8 cellular contexts compared by ENCODE assay signal in the genomic region with DNA sequence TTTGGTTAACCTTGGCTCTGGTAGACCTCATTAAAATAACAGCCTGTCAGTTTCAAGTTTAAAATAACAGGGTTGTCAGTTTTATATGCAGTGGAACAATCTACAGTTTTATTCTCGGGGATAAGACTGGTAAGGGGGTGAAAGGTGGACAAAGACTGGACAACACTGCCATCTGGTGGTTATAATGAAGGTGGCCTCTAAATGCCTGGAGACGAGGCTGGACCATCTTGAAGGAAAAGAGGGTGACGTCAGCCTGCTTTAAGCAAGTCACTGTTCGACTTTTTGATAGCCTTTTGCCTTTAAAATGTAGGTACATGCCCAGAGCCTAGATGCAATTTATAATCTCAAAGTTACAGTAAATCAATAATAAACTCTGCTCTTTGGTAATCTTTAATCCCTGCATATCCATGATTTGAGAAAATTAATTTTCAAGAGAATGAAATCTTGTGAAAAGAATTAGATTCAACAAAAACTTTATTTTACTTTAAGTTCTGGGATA.
DNase-seq lines count a peak whose midpoint lies in the region; ATAC-seq, FAIRE-seq and TF ChIP-seq lines count a peak whose summit lies in the region.

No MANE protein-coding gene starts in this region.

- FAIRE-seq in A549 (lab: Jason Lieb, UNC) (no peak), small intestine (lab: Jason Lieb, UNC) (peak; percentile 82)

- H3K27ac ChIP-seq in A549 = no peak overlapping the region
- no peak overlapping the region for H3K27ac ChIP-seq in ascending aorta
- no peak overlapping the region for H3K27ac ChIP-seq in hepatocyte
- H3K27ac ChIP-seq in small intestine (ENCODE audit: low read depth in 1 of 2, low read length in 1 of 2) = no peak overlapping the region

- POLR2A ChIA-PET in A549 (lab: Yijun Ruan, JAX) = no interaction called here

- no peaks in the 10 kb centered on the region for H3K9me3 ChIP-seq in A549
- H3K9me3 ChIP-seq in T-helper 17 cell (ENCODE audit: control insufficient read depth, low read length, poor library complexity, severe bottlenecking) = no peaks in the 10 kb centered on the region
- no peaks in the 10 kb centered on the region for H3K9me3 ChIP-seq in ascending aorta
- H3K9me3 ChIP-seq in hepatocyte (ENCODE audit: low read depth) = no peaks in the 10 kb centered on the region
- no peaks in the 10 kb centered on the region for H3K9me3 ChIP-seq in small intestine (ENCODE audit: control insufficient read depth, low read depth)

- H3K36me3 ChIP-seq in ascending aorta = no peaks in the 10 kb centered on the region
- no peaks in the 10 kb centered on the region for H3K36me3 ChIP-seq in hepatocyte (replicated peaks; ENCODE audit: insufficient read depth, low read depth)
- H3K36me3 ChIP-seq in small intestine (ENCODE audit: control insufficient read depth in 2 of 2, insufficient read depth in 2 of 2, low read length in 2 of 2) = no peaks in the 10 kb centered on the region

- intact Hi-C loops in ascending aorta (cut with DNase I) = loop anchor here (2.0 to 5.0 kb wide), 2 partner anchors 1135 to 1648 kb away; a partner anchor contains a TSS

- no peaks in the 10 kb centered on the region for H3K9me2 ChIP-seq in hepatocyte (replicated peaks; ENCODE audit: insufficient read depth)

- H4K20me1 ChIP-seq in hepatocyte (ENCODE audit: insufficient read depth, poor library complexity, severe bottlenecking) = no peaks in the 10 kb centered on the region

- TF ChIP-seq EP300 in A549 (IDR thresholded peaks at IDR 0.05) = no peak

- H3K27me3 Mint-ChIP-seq in T-helper 17 cell = peaks cover 28% of the 10 kb centered on the region

- H3K27me3 ChIP-seq in ascending aorta (no peaks in the 10 kb centered on the region), hepatocyte (no peaks in the 10 kb centered on the region), small intestine (ENCODE audit: control insufficient read depth in 2 of 2, insufficient read depth in 2 of 2, low read length in 2 of 2) (no peaks in the 10 kb centered on the region)

- no peaks in the 10 kb centered on the region for H3K4me1 Mint-ChIP-seq in T-helper 17 cell

- no peak overlapping the region for H3K4me3 Mint-ChIP-seq in T-helper 17 cell

- H3K4me1 ChIP-seq in A549 (no peaks in the 10 kb centered on the region), ascending aorta (peaks cover 0 to 5% of the 10 kb centered on the region in 2 donors), hepatocyte (ENCODE audit: insufficient read depth) (no peaks in the 10 kb centered on the region), small intestine (ENCODE audit: control insufficient read depth in 2 of 2, insufficient read depth in 1 of 2, low read depth in 1 of 2, low read length in 1 of 2) (no peaks in the 10 kb centered on the region)

- H2AFZ ChIP-seq in hepatocyte = no peak overlapping the region

- CTCF ChIA-PET in A549 (lab: Yijun Ruan, JAX) = interaction anchor here (0.7 to 1.9 kb wide), 10 partner anchors 13 to 1987 kb away, joined by 3 to 6 read pairs (median 4); no protein-coding TSS in a partner anchor

- DNase-seq in A549 (ENCODE audit: low read depth in 1 of 2, low spot score in 1 of 2) (peak; percentile 52 to 80), NCI-H146 (lab: John Stamatoyannopoulos, UW) (peak; percentile 81), T-helper 17 cell (peak in 2 of 3 donors; percentile 23 to 39), ascending aorta (ENCODE audit: low spot score in 2 of 2) (peak in 1 of 2 donors; percentile 78), hepatocyte (ENCODE audit: low spot score) (peak; percentile 92), small intestine (peak; percentile 72)

- TF ChIP-seq RAD21 in A549 (conservative IDR thresholded peaks at IDR 0.05 in 1 of 2, IDR thresholded peaks at IDR 0.05 in 1 of 2) = peak; percentile 89

- 1% methylated on average over 4 of the region's 4 CpGs for WGBS in A549 (ENCODE audit: missing lambda C conversion rate)
- 6% methylated on average over 4 of the region's 4 CpGs for WGBS in hepatocyte (ENCODE audit: low lambda C conversion rate, missing lambda C conversion rate)
- WGBS in small intestine, 3 donors = 0 to 1% (median 0%) methylated on average over 4 of the region's 4 CpGs

- H3K79me2 ChIP-seq in hepatocyte = no peaks in the 10 kb centered on the region

- TF ChIP-seq POLR2A in A549 (IDR thresholded peaks at IDR 0.05; ENCODE audit: low read length) (no peak), GM18505 (IDR thresholded peaks at IDR 0.05; ENCODE audit: borderline replicate concordance, extremely low read depth, insufficient read depth, insufficient read length) (no peak)

- TF ChIP-seq CTCF in A549 (IDR thresholded peaks at IDR 0.05) (peak; percentile 75), ascending aorta (IDR thresholded peaks at IDR 0.05) (peak; percentile 62 to 79 (median 70)), hepatocyte (IDR thresholded peaks at IDR 0.05; ENCODE audit: poor library complexity) (peak; percentile 89)

- no peak overlapping the region for H3K27ac Mint-ChIP-seq in T-helper 17 cell

- H3K4me2 ChIP-seq in A549 = 0 out of 3 replicates have a peak overlapping the region, but pooled peaks have one; percentile 12
- H3K4me2 ChIP-seq in hepatocyte = no peak overlapping the region

- no peaks in the 10 kb centered on the region for H3K36me3 Mint-ChIP-seq in T-helper 17 cell (ENCODE audit: low read depth)

- H3K4me3 ChIP-seq in A549 (no peak overlapping the region), ascending aorta (no peak overlapping the region), hepatocyte (no peak overlapping the region), small intestine (ENCODE audit: low read depth in 1 of 2, low read length in 2 of 2) (no peak overlapping the region)

- peak; percentile 98 for ATAC-seq in A549
- peak; percentile 99 for ATAC-seq in GM18505 (IDR thresholded peaks at IDR 0.05; ENCODE audit: unreplicated experiment)
- peak; percentile 100 for ATAC-seq in HG02938 (IDR thresholded peaks at IDR 0.05; ENCODE audit: unreplicated experiment)
- ATAC-seq in T-helper 17 cell = peak; percentile 90

TF ChIP-seq in A549, 52 proteins besides CTCF, POLR2A, EP300 and RAD21:
- TF ChIP-seq POLR2AphosphoS2 (conservative IDR thresholded peaks at IDR 0.05; ENCODE audit: low read length) (no peak), PHF8 (IDR thresholded peaks at IDR 0.05; ENCODE audit: borderline replicate concordance, low read depth) (no peak), SMC3 (IDR thresholded peaks at IDR 0.05) (peak; percentile 86)
